Comparison of ENCODE assay signal across 1 cellular context in the genomic region with DNA sequence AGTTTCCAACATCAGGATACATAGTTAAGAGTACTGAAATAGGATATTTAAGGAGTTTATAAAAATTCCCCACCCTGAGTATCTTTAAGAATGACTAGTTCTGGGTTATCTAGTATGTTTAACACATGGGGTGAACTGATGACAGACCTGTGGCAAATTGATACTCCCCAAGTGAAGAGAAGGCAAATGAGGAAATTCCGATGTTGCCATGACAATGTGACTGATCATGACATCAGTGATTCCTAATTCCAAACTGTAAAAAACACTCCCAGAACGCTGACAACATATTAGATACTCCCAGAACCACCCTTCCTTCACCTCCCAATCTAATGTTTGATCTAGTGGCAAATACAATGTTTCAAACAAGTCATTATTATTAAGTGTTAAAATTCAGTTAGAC.
A peak's percentile ranks its signal among the peaks of the same experiment; 100 is the strongest.
TF ChIP-seq lines count a peak whose summit lies in the region.

No MANE protein-coding gene starts in this region.

TF ChIP-seq in endothelial cell of umbilical vein, 7 proteins besides CTCF, POLR2A, EP300 and RAD21:
- TF ChIP-seq GATA2 (IDR thresholded peaks at IDR 0.05; ENCODE audit: insufficient read depth, insufficient read length, low read depth, low read length) (peak; percentile 29), MYC (IDR thresholded peaks at IDR 0.05; ENCODE audit: low read depth, low read length) (no peak), JUN (IDR thresholded peaks at IDR 0.05; ENCODE audit: borderline replicate concordance, insufficient read depth, insufficient read length, low read depth) (peak; percentile 5)
TF ChIP-seq in endothelial cell of umbilical vein: peak in this region for 2.
